ENCODE assay signal across 11 cellular contexts in genomic region chr1:109298666-109299086, GRCh38. TPM values are rescaled to one million over a fixed set of nuclear protein-coding genes. Genes with fewer than 3 reads are reported as not detected.
A peak's percentile ranks its signal among the peaks of the same experiment; 100 is the strongest.
DNase-seq lines count a peak whose midpoint lies in the region; ATAC-seq, FAIRE-seq and TF ChIP-seq lines count a peak whose summit lies in the region.
"Had no signal": no experiment of that assay in that cellular context is flagged by ENCODE, and none has a peak within 500 bp of the region (broad histone marks: within the 10 kb centered on the region; RNA-seq: fewer than 3 reads in every experiment).

No MANE protein-coding gene starts in this region.

- H3K18ac ChIP-seq in H1 (ENCODE audit: extremely low read depth, low read length): no peak overlapping the region

- no peak for TF ChIP-seq RAD21 in H1 (IDR thresholded peaks at IDR 0.05 in 1 of 2, conservative IDR thresholded peaks at IDR 0.05 in 1 of 2; ENCODE audit: low read depth in 2 of 2, low read length in 2 of 2)

- H3K4me3 ChIP-seq in H1 (ENCODE audit: extremely low read depth in 1 of 4, insufficient read depth in 2 of 4, low read depth in 3 of 4, low read length in 4 of 4): no peak overlapping the region

- no peak overlapping the region for H3K23ac ChIP-seq in H1 (ENCODE audit: insufficient read length)

- H2BK5ac ChIP-seq in H1 (ENCODE audit: low read depth, low read length): no peak overlapping the region

- H3K14ac ChIP-seq in H1 (ENCODE audit: insufficient read length): no peak overlapping the region

- no peak overlapping the region for H3K27ac ChIP-seq in H1 (ENCODE audit: low read depth, low read length)

- no peak for TF ChIP-seq CTCF in H1 (IDR thresholded peaks at IDR 0.05; ENCODE audit: control extremely low read depth in 1 of 3, insufficient read depth in 1 of 3, low read depth in 1 of 3, low read length in 3 of 3)

- H3K79me1 ChIP-seq in H1 (ENCODE audit: low read depth, low read length): no peaks in the 10 kb centered on the region

- POLR2A ChIA-PET in H1 (lab: Charles Lee; ENCODE audit: partially characterized antibody): no interaction called here

- H3K27me3 ChIP-seq in H1 (replicated peaks in 1 of 4; ENCODE audit: control insufficient read depth in 3 of 4, extremely low read depth in 1 of 4, insufficient read depth in 3 of 4, low read length in 3 of 4): no peaks in the 10 kb centered on the region; a peak in 2 of 7 replicates

- no peak overlapping the region for H4K91ac ChIP-seq in H1 (replicated peaks; ENCODE audit: insufficient read length, low read length)

- WGBS in H1 (ENCODE audit: extremely low coverage in 1 of 2, insufficient coverage in 1 of 2, insufficient read length in 1 of 2, insufficient replicate concordance in 2 of 2, low coverage in 1 of 2, low lambda C conversion rate in 2 of 2, missing lambda C conversion rate in 1 of 2), 2 experiments: 86% methylated on average over 5 of the region's 5 CpGs; no CpG with 5 or more reads in 1 of the 2 experiments

- ATAC-seq in stimulated activated naive CD8-positive, alpha-beta T cell treated with anti-CD3 and anti-CD28 coated beads, Interleukin-15, Interleukin-2, amounts not matched to agents 100 U/mL and 50 U/mL, for 24 hours: no peak
- ATAC-seq in stimulated activated naive CD8-positive, alpha-beta T cell treated with anti-CD3 and anti-CD28 coated beads, Interleukin-15, amount 100 ng/mL, for 72 hours: no peak
- ATAC-seq in GM19452 (IDR thresholded peaks at IDR 0.05; ENCODE audit: unreplicated experiment) (no peak), HG02852 (IDR thresholded peaks at IDR 0.05; ENCODE audit: unreplicated experiment) (no peak)

- H3K56ac ChIP-seq in H1 (replicated peaks; ENCODE audit: insufficient read length, low read depth, low read length): no peak overlapping the region

- H2BK12ac ChIP-seq in H1 (ENCODE audit: low read depth, low read length): no peak overlapping the region

- peaks cover 0 to 4% (median 0%) of the 10 kb centered on the region in 4 experiments; a peak in 1 of 7 replicates for H3K4me1 ChIP-seq in H1 (replicated peaks in 1 of 4; ENCODE audit: control insufficient read depth in 3 of 4, insufficient read depth in 4 of 4, low read length in 3 of 4)

- no peak for TF ChIP-seq POLR2A in H1 (IDR thresholded peaks at IDR 0.05; ENCODE audit: control extremely low read depth in 1 of 2, low read depth in 2 of 2, low read length in 2 of 2)

- H3K4me1 Mint-ChIP-seq in stimulated activated naive CD8-positive, alpha-beta T cell treated with anti-CD3 and anti-CD28 coated beads, Interleukin-15, amount 100 ng/mL, for 72 hours: no peaks in the 10 kb centered on the region

- no peak overlapping the region for H2AK5ac ChIP-seq in H1 (ENCODE audit: low read depth, low read length)

- no peak overlapping the region for H2BK120ac ChIP-seq in H1 (replicated peaks; ENCODE audit: low read depth, low read length)

- no peak overlapping the region; the same call in 1 of the 2 replicates for H4K8ac ChIP-seq in H1 (ENCODE audit: extremely low read depth, insufficient read depth, low read length)

- H3K79me2 ChIP-seq in H1 (ENCODE audit: control insufficient read depth in 1 of 2, insufficient read depth in 2 of 2, low read length in 2 of 2): no peaks in the 10 kb centered on the region

- peak; percentile 25 for DNase-seq in stimulated activated naive CD8-positive, alpha-beta T cell treated with anti-CD3 and anti-CD28 coated beads, Interleukin-15, Interleukin-2, amounts not matched to agents 100 U/mL and 50 U/mL, for 24 hours
- no peak for DNase-seq in stimulated activated naive CD8-positive, alpha-beta T cell treated with anti-CD3 and anti-CD28 coated beads, Interleukin-15, amount 100 ng/mL, for 72 hours
- DNase-seq in H1 (ENCODE audit: low read depth in 1 of 2, low spot score in 2 of 2) (no peak), midbrain (lab: John Stamatoyannopoulos, UW) (peak; percentile 68), NCI-H1694 (lab: John Stamatoyannopoulos, UW) (no peak)
- no peak for DNase-seq in activated CD8-positive, alpha-beta memory T cell treated with anti-CD3 and anti-CD28 coated beads, Interleukin-2, amount 50 U/mL, for 4 hours
- DNase-seq: CD4-positive, alpha-beta T cell; NCI-H1092 treated with DMSO at 0.1 percent for 48 hours; stimulated activated CD4-positive, alpha-beta T cell treated with anti-CD3 and anti-CD28 coated beads, Interleukin-4, amount 100 ng/mL, for 1 hour had no signal

- H3K9me3 Mint-ChIP-seq in stimulated activated naive CD8-positive, alpha-beta T cell treated with anti-CD3 and anti-CD28 coated beads, Interleukin-15, amount 100 ng/mL, for 72 hours: no peaks in the 10 kb centered on the region
- H3K9me3 Mint-ChIP-seq: CD4-positive, alpha-beta T cell had no signal

- H2AFZ ChIP-seq in H1 (ENCODE audit: low read length): no peak overlapping the region

- CTCF ChIA-PET in H1 (lab: Charles Lee; ENCODE audit: partially characterized antibody): interaction anchor here (0.6 to 4.6 kb wide), 3 partner anchors 8 to 1511 kb away, joined by 3 to 34 read pairs (median 4); partner anchors contain the start of gene MYBPHL

- no peak overlapping the region for H3K27ac Mint-ChIP-seq in stimulated activated naive CD8-positive, alpha-beta T cell treated with anti-CD3 and anti-CD28 coated beads, Interleukin-15, amount 100 ng/mL, for 72 hours
- H3K27ac Mint-ChIP-seq: CD4-positive, alpha-beta T cell had no signal

- H3K4me3 Mint-ChIP-seq in stimulated activated naive CD8-positive, alpha-beta T cell treated with anti-CD3 and anti-CD28 coated beads, Interleukin-15, amount 100 ng/mL, for 72 hours: no peak overlapping the region
- H3K4me3 Mint-ChIP-seq: CD4-positive, alpha-beta T cell had no signal

- 0 out of 2 replicates have a peak overlapping the region, but pooled peaks have one; percentile 10 for H2BK20ac ChIP-seq in H1 (ENCODE audit: low read length)

- FAIRE-seq in H1 (lab: Jason Lieb, UNC): no peak

- H4K20me1 ChIP-seq in H1 (replicated peaks in 1 of 2; ENCODE audit: control insufficient read depth in 1 of 2, insufficient read depth in 2 of 2, low read length in 2 of 2): peaks cover 0 to 2% of the 10 kb centered on the region in 2 experiments

- no peaks in the 10 kb centered on the region for H3K36me3 ChIP-seq in H1 (ENCODE audit: control insufficient read depth in 2 of 4, insufficient read depth in 4 of 4, low read length in 3 of 4)

- H3K23me2 ChIP-seq in H1 (ENCODE audit: low read depth, low read length): peaks cover 3% of the 10 kb centered on the region; the same call in 1 of the 2 replicates

- 0 out of 2 replicates have a peak overlapping the region, but pooled peaks have one; percentile 9 for H2BK15ac ChIP-seq in H1 (ENCODE audit: low read length)

- no peak for TF ChIP-seq EP300 in H1 (IDR thresholded peaks at IDR 0.05; ENCODE audit: borderline replicate concordance in 1 of 2, low read depth in 2 of 2, low read length in 2 of 2)

- H3K9me3 ChIP-seq in H1 (ENCODE audit: insufficient read depth in 2 of 2, low read depth in 1 of 2, low read length in 1 of 2): no peaks in the 10 kb centered on the region

- H3K4ac ChIP-seq in H1 (replicated peaks; ENCODE audit: insufficient read length, low read depth, low read length): no peak overlapping the region

- H3K4me2 ChIP-seq in H1 (ENCODE audit: insufficient read depth in 1 of 2, low read depth in 2 of 2, low read length in 2 of 2): no peak overlapping the region

- no peak overlapping the region for H3K9ac ChIP-seq in H1 (replicated peaks in 1 of 4; ENCODE audit: extremely low read depth in 1 of 4, low read depth in 3 of 4, low read length in 3 of 4)

- no peak overlapping the region for H4K5ac ChIP-seq in H1 (ENCODE audit: insufficient read length, low read depth, low read length)

- H3K27me3 Mint-ChIP-seq in stimulated activated naive CD8-positive, alpha-beta T cell treated with anti-CD3 and anti-CD28 coated beads, Interleukin-15, amount 100 ng/mL, for 72 hours: peaks cover 20% of the 10 kb centered on the region

TF ChIP-seq in H1, 55 proteins besides CTCF, POLR2A, EP300 and RAD21 (continues in another document):
- TF ChIP-seq RFX5 (IDR thresholded peaks at IDR 0.05; ENCODE audit: borderline replicate concordance, low read depth, low read length) (no peak), MAFK (IDR thresholded peaks at IDR 0.05; ENCODE audit: low read depth, low read length) (no peak), BRCA1 (IDR thresholded peaks at IDR 0.05; ENCODE audit: low read depth, low read length) (no peak), EGR1 (IDR thresholded peaks at IDR 0.05; ENCODE audit: borderline replicate concordance, low read depth, low read length) (no peak), JUN (IDR thresholded peaks at IDR 0.05; ENCODE audit: low read depth, low read length) (no peak)

RNA-seq across cellular contexts. Expression of gene MYBPHL, which starts 8.1 kb away (rescaled TPM):
- total RNA-seq in H1 (2021; fragmentation: NEBNext Ultra II Directional; extraction: Animal tissue kit (Norgen Biotek cat#: 25700)): 0.30 TPM in 1 of 2 replicates, not detected in the other
- 0.24 and 0.58 TPM in 2 replicates for polyA plus RNA-seq in H1 (2011; rRNA removed)
- polyA plus RNA-seq in H1 (2011; cell fraction: cytosol; rRNA removed): 0.17 TPM
- polyA plus RNA-seq in H1 (2011; cell fraction: nucleus; rRNA removed): 0.66 TPM
- 0.20 to 0.83 TPM (median 0.55 TPM) in 3 of 4 replicates, not detected in the other for polyA plus RNA-seq in H1 (2012, experiment 1 of 2)
- not detected for polyA plus RNA-seq in H1 (2012, experiment 2 of 2)
- 0.24 TPM for polyA plus RNA-seq in H1 (2013, experiment 1 of 2)
- polyA plus RNA-seq in H1 (2013, experiment 2 of 2): 0.09 TPM
- polyA minus RNA-seq in H1 (2011; rRNA and poly(A)+ RNA removed): 0.37 TPM in 1 of 2 replicates, not detected in the other
- polyA minus RNA-seq in H1 (2011; cell fraction: cytosol; rRNA and poly(A)+ RNA removed): 0.81 TPM
- not detected for polyA minus RNA-seq in H1 (2011; cell fraction: nucleus; rRNA and poly(A)+ RNA removed)
- total RNA-seq: CD4-positive, alpha-beta T cell had no signal

RNA-seq across cellular contexts. Expression of gene PSRC1, which starts 15.7 kb away (rescaled TPM):
- total RNA-seq in H1 (2021; fragmentation: NEBNext Ultra II Directional; extraction: Animal tissue kit (Norgen Biotek cat#: 25700)): 67.3 and 69.6 TPM in 2 replicates
- 56.1 and 83.3 TPM in 2 replicates for polyA plus RNA-seq in H1 (2011; rRNA removed)
- polyA plus RNA-seq in H1 (2011; cell fraction: cytosol; rRNA removed): 61.4 TPM
- polyA plus RNA-seq in H1 (2011; cell fraction: nucleus; rRNA removed): 94.4 TPM
- polyA plus RNA-seq in H1 (2012, experiment 1 of 2): 49.1 to 60.0 TPM (median 56.5 TPM) in 4 replicates
- polyA plus RNA-seq in H1 (2012, experiment 2 of 2): 58.9 TPM
- 54.5 TPM for polyA plus RNA-seq in H1 (2013, experiment 1 of 2)
- polyA plus RNA-seq in H1 (2013, experiment 2 of 2): 53.3 TPM
- polyA minus RNA-seq in H1 (2011; rRNA and poly(A)+ RNA removed): 16.6 and 25.5 TPM in 2 replicates
- 24.0 TPM for polyA minus RNA-seq in H1 (2011; cell fraction: cytosol; rRNA and poly(A)+ RNA removed)
- 21.1 TPM for polyA minus RNA-seq in H1 (2011; cell fraction: nucleus; rRNA and poly(A)+ RNA removed)

RNA-seq across cellular contexts. Expression of gene CELSR2, which starts 49.3 kb away (rescaled TPM):
- 27.7 and 28.0 TPM in 2 replicates for total RNA-seq in H1 (2021; fragmentation: NEBNext Ultra II Directional; extraction: Animal tissue kit (Norgen Biotek cat#: 25700))
- polyA plus RNA-seq in H1 (2011; rRNA removed): 12.0 and 25.9 TPM in 2 replicates
- polyA plus RNA-seq in H1 (2011; cell fraction: cytosol; rRNA removed): 12.4 TPM
- polyA plus RNA-seq in H1 (2011; cell fraction: nucleus; rRNA removed): 59.6 TPM
- 15.3 to 24.5 TPM (median 21.9 TPM) in 4 replicates for polyA plus RNA-seq in H1 (2012, experiment 1 of 2)
- polyA plus RNA-seq in H1 (2012, experiment 2 of 2): 16.0 TPM
- polyA plus RNA-seq in H1 (2013, experiment 1 of 2): 19.9 TPM
- polyA plus RNA-seq in H1 (2013, experiment 2 of 2): 16.0 TPM
- polyA minus RNA-seq in H1 (2011; rRNA and poly(A)+ RNA removed): 37.3 and 50.6 TPM in 2 replicates
- 28.1 TPM for polyA minus RNA-seq in H1 (2011; cell fraction: cytosol; rRNA and poly(A)+ RNA removed)
- polyA minus RNA-seq in H1 (2011; cell fraction: nucleus; rRNA and poly(A)+ RNA removed): 39.4 TPM

Comparison
In these comparisons a context has a peak if more than half of its experiments do, and no peak if none do; other contexts are left out.
1. DNase-seq: peak in stimulated activated naive CD8-positive, alpha-beta T cell treated with anti-CD3 and anti-CD28 coated beads, Interleukin-15, Interleukin-2, amounts not matched to agents 100 U/mL and 50 U/mL, for 24 hours (single experiment) and midbrain (single experiment); none in stimulated activated naive CD8-positive, alpha-beta T cell treated with anti-CD3 and anti-CD28 coated beads, Interleukin-15, amount 100 ng/mL, for 72 hours (0 of 2), H1 (0 of 2), NCI-H1694 (single experiment) and activated CD8-positive, alpha-beta memory T cell treated with anti-CD3 and anti-CD28 coated beads, Interleukin-2, amount 50 U/mL, for 4 hours (single experiment).